Comparison of ENCODE assay signal across 18 cellular contexts in the genomic region with DNA sequence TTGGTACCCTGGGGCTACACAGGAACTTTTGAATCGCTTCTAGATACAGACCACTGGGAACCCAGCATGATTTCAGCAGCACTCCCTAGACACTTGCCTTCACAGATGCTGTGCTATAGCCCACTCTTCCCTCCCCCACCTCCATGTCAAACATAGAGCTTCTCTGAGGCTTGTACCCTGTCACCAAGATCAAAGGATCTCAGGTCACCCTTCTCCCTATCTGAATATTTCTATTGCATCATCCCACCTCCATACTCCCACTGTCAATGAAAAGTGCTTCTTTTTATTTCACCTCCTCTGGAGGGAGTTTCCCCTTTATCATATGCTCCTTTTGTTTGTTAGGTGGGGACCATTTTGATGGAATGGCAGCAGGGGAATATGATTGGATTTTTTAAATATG. TPM values are rescaled to one million over a fixed set of nuclear protein-coding genes. Genes with fewer than 3 reads are reported as not detected.
DNase-seq lines count a peak whose midpoint lies in the region; ATAC-seq and TF ChIP-seq lines count a peak whose summit lies in the region.
"Had no signal": no experiment of that assay in that cellular context is flagged by ENCODE, and none has a peak within 500 bp of the region (broad histone marks: within the 10 kb centered on the region; RNA-seq: fewer than 3 reads in every experiment).

No MANE protein-coding gene starts in this region.

- H3K27ac ChIP-seq in spleen (no peak overlapping the region), upper lobe of left lung (no peak overlapping the region)
- H3K27ac ChIP-seq: A549, BLaER1 had no signal

- peaks cover 25% of the 10 kb centered on the region for H3K27me3 Mint-ChIP-seq in activated CD8-positive, alpha-beta T cell treated with anti-CD3 and anti-CD28 coated beads for 36 hours
- peaks cover 14% of the 10 kb centered on the region for H3K27me3 Mint-ChIP-seq in activated CD8-positive, alpha-beta T cell treated with anti-CD3 and anti-CD28 coated beads, Interleukin-2, amount 10 ng/mL, durations not matched to agents 7 days and 5 days (ENCODE audit: low read depth)
- peaks cover 13% of the 10 kb centered on the region for H3K27me3 Mint-ChIP-seq in activated naive CD8-positive, alpha-beta T cell

- intact Hi-C loops in activated CD8-positive, alpha-beta T cell treated with anti-CD3 and anti-CD28 coated beads for 36 hours (cut with micrococcal nuclease): no loop called here
- intact Hi-C loops in spleen (cut with DNase I; ENCODE audit: low total_unique reads): no loop called here

- peak; percentile 91 for ATAC-seq in activated CD8-positive, alpha-beta T cell treated with anti-CD3 and anti-CD28 coated beads for 36 hours
- no peak for ATAC-seq in activated CD8-positive, alpha-beta T cell treated with anti-CD3 and anti-CD28 coated beads, Interleukin-2, amount 10 ng/mL, durations not matched to agents 7 days and 5 days
- no peak for ATAC-seq in upper lobe of left lung (ENCODE audit: low FRiP score in 2 of 2)
- ATAC-seq: Right ventricle myocardium inferior had no signal

- TF ChIP-seq POLR2A in spleen (IDR thresholded peaks at IDR 0.05) (no peak), upper lobe of left lung (IDR thresholded peaks at IDR 0.05) (no peak)

- H3K4me1 Mint-ChIP-seq in activated CD8-positive, alpha-beta T cell treated with anti-CD3 and anti-CD28 coated beads for 36 hours (ENCODE audit: low read depth): peaks cover 13% of the 10 kb centered on the region
- H3K4me1 Mint-ChIP-seq in activated CD8-positive, alpha-beta T cell treated with anti-CD3 and anti-CD28 coated beads, Interleukin-2, amount 10 ng/mL, durations not matched to agents 7 days and 5 days (ENCODE audit: low read depth): no peaks in the 10 kb centered on the region
- H3K4me1 Mint-ChIP-seq in activated naive CD8-positive, alpha-beta T cell (ENCODE audit: low read depth): peaks cover 12% of the 10 kb centered on the region
- H3K4me1 Mint-ChIP-seq: CD4-positive, alpha-beta memory T cell had no signal

- no peak overlapping the region for H3K4me3 ChIP-seq in spleen
- no peak overlapping the region for H3K4me3 ChIP-seq in upper lobe of left lung
- H3K4me3 ChIP-seq: A549, BLaER1, GM12878 had no signal

- no peak for TF ChIP-seq EP300 in upper lobe of left lung (IDR thresholded peaks at IDR 0.05)

- peaks cover 0 to 29% (median 0%) of the 10 kb centered on the region in 7 donors for H3K27me3 ChIP-seq in spleen (replicated peaks in 1 of 7)
- H3K27me3 ChIP-seq in upper lobe of left lung: no peaks in the 10 kb centered on the region
- H3K27me3 ChIP-seq: BLaER1 had no signal

- CTCF ChIA-PET in activated CD8-positive, alpha-beta T cell treated with anti-CD3 and anti-CD28 coated beads for 36 hours (lab: Charles Lee): interaction anchor here (0.9 to 1.7 kb wide), 15 partner anchors 10 to 625 kb away, joined by 3 to 10 read pairs (median 3); no protein-coding TSS in a partner anchor
- CTCF ChIA-PET in activated CD8-positive, alpha-beta T cell treated with anti-CD3 and anti-CD28 coated beads, Interleukin-2, amount 10 ng/mL, durations not matched to agents 7 days and 5 days (lab: Charles Lee): interaction anchor here (1.0 to 1.3 kb wide), 4 partner anchors 29 to 61 kb away, joined by 3 to 5 read pairs (median 4); partner anchors contain the start of gene DNAJB5

- POLR2A ChIA-PET in activated CD8-positive, alpha-beta T cell treated with anti-CD3 and anti-CD28 coated beads for 36 hours (lab: Charles Lee): no interaction called here
- POLR2A ChIA-PET in activated CD8-positive, alpha-beta T cell treated with anti-CD3 and anti-CD28 coated beads, Interleukin-2, amount 10 ng/mL, durations not matched to agents 7 days and 5 days (lab: Charles Lee): interaction anchor here (0.9 kb wide), 1 partner anchor 23 kb away, joined by 3 read pairs; no protein-coding TSS in a partner anchor

- H3K9me3 Mint-ChIP-seq in activated CD8-positive, alpha-beta T cell treated with anti-CD3 and anti-CD28 coated beads for 36 hours: peaks cover 15% of the 10 kb centered on the region
- H3K9me3 Mint-ChIP-seq in activated CD8-positive, alpha-beta T cell treated with anti-CD3 and anti-CD28 coated beads, Interleukin-2, amount 10 ng/mL, durations not matched to agents 7 days and 5 days (ENCODE audit: insufficient read depth): peaks cover 17% of the 10 kb centered on the region
- H3K9me3 Mint-ChIP-seq in activated naive CD8-positive, alpha-beta T cell (ENCODE audit: low read depth): peaks cover 16% of the 10 kb centered on the region

- H3K9me3 ChIP-seq in spleen (peaks cover 3 to 24% (median 21%) of the 10 kb centered on the region in 8 donors), upper lobe of left lung (peaks cover 3 to 10% (median 8%) of the 10 kb centered on the region in 4 donors)

- H3K4me3 Mint-ChIP-seq in activated CD8-positive, alpha-beta T cell treated with anti-CD3 and anti-CD28 coated beads for 36 hours: no peak overlapping the region
- H3K4me3 Mint-ChIP-seq in activated CD8-positive, alpha-beta T cell treated with anti-CD3 and anti-CD28 coated beads, Interleukin-2, amount 10 ng/mL, durations not matched to agents 7 days and 5 days: no peak overlapping the region
- no peak overlapping the region for H3K4me3 Mint-ChIP-seq in activated naive CD8-positive, alpha-beta T cell
- H3K4me3 Mint-ChIP-seq: CD4-positive, alpha-beta memory T cell had no signal

- peaks cover 5% of the 10 kb centered on the region for H3K36me3 Mint-ChIP-seq in activated CD8-positive, alpha-beta T cell treated with anti-CD3 and anti-CD28 coated beads for 36 hours (ENCODE audit: low read depth)
- H3K36me3 Mint-ChIP-seq in activated CD8-positive, alpha-beta T cell treated with anti-CD3 and anti-CD28 coated beads, Interleukin-2, amount 10 ng/mL, durations not matched to agents 7 days and 5 days (ENCODE audit: low read depth): peaks cover 5% of the 10 kb centered on the region
- peaks cover 12% of the 10 kb centered on the region for H3K36me3 Mint-ChIP-seq in activated naive CD8-positive, alpha-beta T cell

- H3K36me3 ChIP-seq in spleen: no peaks in the 10 kb centered on the region
- H3K36me3 ChIP-seq in upper lobe of left lung: no peaks in the 10 kb centered on the region
- H3K36me3 ChIP-seq: BLaER1 had no signal

- H3K4me1 ChIP-seq in spleen (no peaks in the 10 kb centered on the region), upper lobe of left lung (no peaks in the 10 kb centered on the region)
- H3K4me1 ChIP-seq: A549, BLaER1 had no signal

- peak; percentile 41 for DNase-seq in activated CD8-positive, alpha-beta T cell treated with anti-CD3 and anti-CD28 coated beads for 36 hours
- no peak for DNase-seq in activated CD8-positive, alpha-beta T cell treated with anti-CD3 and anti-CD28 coated beads, Interleukin-2, amount 10 ng/mL, durations not matched to agents 7 days and 5 days
- peak; percentile 6 for DNase-seq in stimulated activated CD4-positive, alpha-beta T cell treated with anti-CD3 and anti-CD28 coated beads, Interleukin-2, amount 100 ng/mL, for 4 hours (ENCODE audit: low read depth)
- DNase-seq in stimulated activated CD4-positive, alpha-beta T cell treated with anti-CD3 and anti-CD28 coated beads, Interleukin-12 subunit alpha, Interleukin-12 subunit beta, amount 100 ng/mL, for 4 hours: no peak
- DNase-seq in spleen (no peak), upper lobe of left lung (no peak)
- DNase-seq: DMS153, GF-D8, NCI-H1694, NCI-H2081 treated with DMSO at 0.1 percent for 48 hours, NCI-H446 treated with DMSO at 0.1 percent for 48 hours had no signal

- 84 to 100% (median 95%) methylated on average over 1 of the region's 1 CpG for WGBS in spleen, 5 donors
- 92 to 100% methylated on average over 1 of the region's 1 CpG for WGBS in upper lobe of left lung, 2 donors

- no peak for TF ChIP-seq CTCF in activated CD8-positive, alpha-beta T cell treated with anti-CD3 and anti-CD28 coated beads for 36 hours (IDR thresholded peaks at IDR 0.05)
- TF ChIP-seq CTCF in spleen (IDR thresholded peaks at IDR 0.05 in 8 of 11, conservative IDR thresholded peaks at IDR 0.05 in 3 of 11) (no peak), upper lobe of left lung (IDR thresholded peaks at IDR 0.05) (no peak)

- peak overlapping the region; percentile 35 for H3K27ac Mint-ChIP-seq in activated CD8-positive, alpha-beta T cell treated with anti-CD3 and anti-CD28 coated beads for 36 hours
- no peak overlapping the region for H3K27ac Mint-ChIP-seq in activated CD8-positive, alpha-beta T cell treated with anti-CD3 and anti-CD28 coated beads, Interleukin-2, amount 10 ng/mL, durations not matched to agents 7 days and 5 days
- H3K27ac Mint-ChIP-seq in activated naive CD8-positive, alpha-beta T cell: peak overlapping the region; percentile 8
- H3K27ac Mint-ChIP-seq: CD4-positive, alpha-beta memory T cell had no signal

RNA-seq across cellular contexts. Expression of gene PHF24, which starts 29.2 kb away (rescaled TPM):
- total RNA-seq in activated CD8-positive, alpha-beta T cell treated with anti-CD3 and anti-CD28 coated beads for 36 hours: under 1 TPM in 1 of 2 experiments, not detected in 1; 0.11 TPM
- total RNA-seq in activated CD8-positive, alpha-beta T cell treated with anti-CD3 and anti-CD28 coated beads, Interleukin-2, amount 10 ng/mL, durations not matched to agents 7 days and 5 days: not detected
- total RNA-seq in spleen (1 to 10 TPM in 2 of 7 donors, under 1 TPM in 5; 0.17 to 2.4 (median 0.67) TPM), upper lobe of left lung (under 1 TPM in 4 of 6 donors, not detected in 2; 0.10 to 0.74 (median 0.49) TPM)
- under 1 TPM; 0.24 to 0.36 (median 0.26) TPM for polyA plus RNA-seq in spleen
- total RNA-seq: CD4-positive, alpha-beta memory T cell; GM12878; OCI-LY7 had no signal
- polyA plus RNA-seq: A549; CD4-positive, alpha-beta memory T cell had no signal

Comparison
In these comparisons a context has a peak if more than half of its experiments do, and no peak if none do; other contexts are left out.
1. DNase-seq: peak in activated CD8-positive, alpha-beta T cell treated with anti-CD3 and anti-CD28 coated beads for 36 hours (single experiment) and stimulated activated CD4-positive, alpha-beta T cell treated with anti-CD3 and anti-CD28 coated beads, Interleukin-2, amount 100 ng/mL, for 4 hours (single experiment); none in activated CD8-positive, alpha-beta T cell treated with anti-CD3 and anti-CD28 coated beads, Interleukin-2, amount 10 ng/mL, durations not matched to agents 7 days and 5 days (single experiment), stimulated activated CD4-positive, alpha-beta T cell treated with anti-CD3 and anti-CD28 coated beads, Interleukin-12 subunit alpha, Interleukin-12 subunit beta, amount 100 ng/mL, for 4 hours (single experiment), spleen (single experiment) and upper lobe of left lung (0 of 2).